1 cellular context compared by ENCODE assay signal in genomic region chr5:14201325-14202061, GRCh38.
TF ChIP-seq lines count a peak whose summit lies in the region.

No MANE protein-coding gene starts in this region.

TF ChIP-seq in IMR-90, 13 proteins besides CTCF, POLR2A, EP300 and RAD21:
- TF ChIP-seq MAFK (IDR thresholded peaks at IDR 0.05; ENCODE audit: low read depth, low read length): no peak
- no peak for TF ChIP-seq BHLHE40 (IDR thresholded peaks at IDR 0.05; ENCODE audit: low read depth, low read length)
- no peak for TF ChIP-seq RFX5 (IDR thresholded peaks at IDR 0.05; ENCODE audit: low read depth, low read length)
